Comparison of ENCODE assay signal across 18 cellular contexts in the genomic region with DNA sequence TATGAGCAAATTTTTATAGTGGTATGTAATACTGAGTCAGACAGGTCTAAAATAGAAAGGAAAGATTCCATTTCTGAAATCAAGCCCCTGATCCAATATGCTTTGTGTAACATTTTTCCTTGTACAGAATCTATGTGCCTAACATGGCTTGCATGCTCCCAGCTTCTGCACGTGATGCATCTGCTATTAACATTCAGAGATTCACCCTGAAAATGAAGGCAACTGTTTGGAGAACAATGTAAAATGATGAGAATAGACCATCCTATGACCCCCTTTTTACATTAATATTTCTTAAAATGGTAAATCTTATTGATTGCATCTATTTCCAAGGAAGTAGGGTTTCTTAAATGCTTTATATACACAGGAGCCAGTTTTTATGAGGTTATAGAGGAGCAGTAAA.
"Had no signal": no experiment of that assay in that cellular context is flagged by ENCODE, and none has a peak within 500 bp of the region (broad histone marks: within the 10 kb centered on the region; RNA-seq: fewer than 3 reads in every experiment).

No MANE protein-coding gene starts in this region.

- DNase-seq: activated CD4-positive, alpha-beta T cell treated with anti-CD3 and anti-CD28 coated beads, Interleukin-2, amount 10 ng/mL, durations not matched to agents 7 days and 5 days; activated CD4-positive, CD25-positive, alpha-beta regulatory T cell treated with anti-CD3 and anti-CD28 coated beads, Interleukin-2, amount 50 U/mL, for 72 hours; activated CD8-positive, alpha-beta T cell treated with anti-CD3 and anti-CD28 coated beads for 36 hours; activated gamma-delta T cell treated with Interleukin-2 at 50 U/mL for 16 hours; cortex of kidney; effector CD4-positive, alpha-beta T cell; lower lobe of right lung; stimulated activated CD4-positive, alpha-beta T cell treated with anti-CD3 and anti-CD28 coated beads, Interleukin-1b, Interleukin-23, amount 100 ng/mL, for 48 hours; WERI-Rb-1 had no signal

- H3K4me3 ChIP-seq: lower lobe of right lung, suprapubic skin had no signal

- H3K36me3 Mint-ChIP-seq: activated naive CD4-positive, alpha-beta T cell treated with anti-CD3 and anti-CD28 coated beads, Interleukin-2, amount 50 U/mL, for 72 hours; natural killer cell treated with Interleukin-12 subunit alpha and Interleukin-12 subunit beta and Interleukin-15 and Interleukin-18, amount 100 ng/mL, for 72 hours had no signal

- H3K27me3 ChIP-seq: suprapubic skin, tibial nerve had no signal

- H3K27ac Mint-ChIP-seq: activated CD4-positive, alpha-beta T cell treated with anti-CD3 and anti-CD28 coated beads, Interleukin-2, amount 10 ng/mL, durations not matched to agents 7 days and 5 days; activated CD8-positive, alpha-beta T cell treated with anti-CD3 and anti-CD28 coated beads for 36 hours; activated naive CD4-positive, alpha-beta T cell treated with anti-CD3 and anti-CD28 coated beads, Interleukin-2, amount 50 U/mL, for 72 hours; activated T-helper 1 cell treated with anti-CD3 and anti-CD28 coated beads, Interleukin-12 subunit alpha, Interleukin-12 subunit beta, Interleukin-2, Interleukin-4 antibody, amounts not matched to agents 30 ng/mL and 10 ng/mL and 1 ng/mL, durations not matched to agents 14 hours and 24 hours and 36 hours; natural killer cell treated with Interleukin-12 subunit alpha and Interleukin-12 subunit beta and Interleukin-15 and Interleukin-18, amount 100 ng/mL, for 72 hours; progenitor cell of endocrine pancreas; stimulated activated naive CD8-positive, alpha-beta T cell treated with anti-CD3 and anti-CD28 coated beads, Interleukin-15, Interleukin-2, amounts not matched to agents 100 ng/mL and 50 ng/mL, for 24 hours had no signal

- H3K4me3 Mint-ChIP-seq: activated CD4-positive, alpha-beta T cell treated with anti-CD3 and anti-CD28 coated beads, Interleukin-2, amount 10 ng/mL, durations not matched to agents 7 days and 5 days; activated CD8-positive, alpha-beta T cell treated with anti-CD3 and anti-CD28 coated beads for 36 hours; activated T-helper 1 cell treated with anti-CD3 and anti-CD28 coated beads, Interleukin-12 subunit alpha, Interleukin-12 subunit beta, Interleukin-2, Interleukin-4 antibody, amounts not matched to agents 30 ng/mL and 10 ng/mL and 1 ng/mL, durations not matched to agents 14 hours and 24 hours and 36 hours; natural killer cell treated with Interleukin-12 subunit alpha and Interleukin-12 subunit beta and Interleukin-15 and Interleukin-18, amount 100 ng/mL, for 72 hours; stimulated activated naive CD8-positive, alpha-beta T cell treated with anti-CD3 and anti-CD28 coated beads, Interleukin-15, Interleukin-2, amounts not matched to agents 100 ng/mL and 50 ng/mL, for 24 hours had no signal

- H3K9me3 ChIP-seq: lower lobe of right lung, suprapubic skin, tibial nerve had no signal

- H3K36me3 ChIP-seq: lower lobe of right lung, suprapubic skin, tibial nerve, WERI-Rb-1 had no signal

- H3K4me1 Mint-ChIP-seq: activated CD4-positive, alpha-beta T cell treated with anti-CD3 and anti-CD28 coated beads, Interleukin-2, amount 10 ng/mL, durations not matched to agents 7 days and 5 days had no signal

- H3K27me3 Mint-ChIP-seq: activated CD4-positive, alpha-beta T cell treated with anti-CD3 and anti-CD28 coated beads, Interleukin-2, amount 10 ng/mL, durations not matched to agents 7 days and 5 days; activated CD8-positive, alpha-beta T cell treated with anti-CD3 and anti-CD28 coated beads for 36 hours; natural killer cell treated with Interleukin-12 subunit alpha and Interleukin-12 subunit beta and Interleukin-15 and Interleukin-18, amount 100 ng/mL, for 72 hours; progenitor cell of endocrine pancreas; stimulated activated naive CD8-positive, alpha-beta T cell treated with anti-CD3 and anti-CD28 coated beads, Interleukin-15, Interleukin-2, amounts not matched to agents 100 ng/mL and 50 ng/mL, for 24 hours had no signal

- H3K4me1 ChIP-seq: lower lobe of right lung, suprapubic skin had no signal

- H3K9me3 Mint-ChIP-seq: activated CD4-positive, alpha-beta T cell treated with anti-CD3 and anti-CD28 coated beads, Interleukin-2, amount 10 ng/mL, durations not matched to agents 7 days and 5 days; activated T-helper 1 cell treated with anti-CD3 and anti-CD28 coated beads, Interleukin-12 subunit alpha, Interleukin-12 subunit beta, Interleukin-2, Interleukin-4 antibody, amounts not matched to agents 30 ng/mL and 10 ng/mL and 1 ng/mL, durations not matched to agents 14 hours and 24 hours and 36 hours had no signal

- ATAC-seq: activated CD8-positive, alpha-beta T cell treated with anti-CD3 and anti-CD28 coated beads for 36 hours; activated naive CD4-positive, alpha-beta T cell treated with anti-CD3 and anti-CD28 coated beads, Interleukin-2, amount 50 U/mL, for 72 hours; left lobe of liver; lower lobe of right lung; natural killer cell treated with Interleukin-12 subunit alpha and Interleukin-12 subunit beta and Interleukin-15 and Interleukin-18, amount 100 ng/mL, for 72 hours; SK-N-SH treated with all-trans-retinoic acid at 6 μM for 48 hours had no signal

- H3K27ac ChIP-seq: lower lobe of right lung, suprapubic skin, WERI-Rb-1 had no signal
